Comparison of ENCODE assay signal across 1 cellular context in genomic region chr2:110056009-110056408, GRCh38. TPM values are rescaled to one million over a fixed set of nuclear protein-coding genes. Genes with fewer than 3 reads are reported as not detected.
"Had no signal": no experiment of that assay in that cellular context is flagged by ENCODE, and none has a peak within 500 bp of the region (broad histone marks: within the 10 kb centered on the region; RNA-seq: fewer than 3 reads in every experiment).

No MANE protein-coding gene starts in this region.

RNA-seq across cellular contexts. Expression of gene MALL, which starts 59.6 kb away (rescaled TPM):
- polyA plus RNA-seq: GM12878 had no signal
